In genomic region chr2:39512941-39513340, GRCh38 we compare ENCODE assay signal across 10 cellular contexts.
DNase-seq lines count a peak whose midpoint lies in the region; ATAC-seq, FAIRE-seq and TF ChIP-seq lines count a peak whose summit lies in the region.
"Had no signal": no experiment of that assay in that cellular context is flagged by ENCODE, and none has a peak within 500 bp of the region (broad histone marks: within the 10 kb centered on the region; RNA-seq: fewer than 3 reads in every experiment).

No MANE protein-coding gene starts in this region.

- H3K27ac ChIP-seq in A673 (ENCODE audit: low read depth, low read length, poor library complexity, severe bottlenecking) (peak overlapping the region; percentile 65), endodermal cell (ENCODE audit: low read depth, low read length) (peak overlapping the region; percentile 27), trophoblast cell (ENCODE audit: low read depth, low read length) (peak overlapping the region; percentile 59), PC-9 (no peak overlapping the region)
- no peak overlapping the region for H3K27ac ChIP-seq in CD8-positive, alpha-beta T cell (ENCODE audit: low read depth, low read length)

- H3K4me1 ChIP-seq in A673 (ENCODE audit: insufficient read depth, low read length, poor library complexity, severe bottlenecking) (peaks cover 63% of the 10 kb centered on the region), endodermal cell (ENCODE audit: control insufficient read depth, insufficient read depth, low read length) (peaks cover 13% of the 10 kb centered on the region), trophoblast cell (ENCODE audit: control insufficient read depth in 1 of 2, insufficient read depth in 2 of 2, low read length in 2 of 2) (peaks cover 20 to 25% of the 10 kb centered on the region in 2 experiments), PC-9 (replicated peaks; ENCODE audit: insufficient read depth) (peaks cover 14% of the 10 kb centered on the region; the same call in 1 of the 2 replicates)
- H3K4me1 ChIP-seq in CD8-positive, alpha-beta T cell (ENCODE audit: insufficient read depth, low read length): no peaks in the 10 kb centered on the region

- CTCF ChIA-PET in A673 (lab: Charles Lee) (interaction anchor here (0.9 kb wide), 1 partner anchor 184 kb away, joined by 3 read pairs; no protein-coding TSS in a partner anchor), PC-9 (lab: Charles Lee) (interaction anchor here (0.8 kb wide), 1 partner anchor 37 kb away, joined by 3 read pairs; no protein-coding TSS in a partner anchor)
- CTCF ChIA-PET in CD8-positive, alpha-beta T cell (lab: Charles Lee): interaction anchor here (0.8 kb wide), 1 partner anchor 538 kb away, joined by 3 read pairs; no protein-coding TSS in a partner anchor

- H3K9ac ChIP-seq in endodermal cell (ENCODE audit: extremely low read depth, low read length, poor library complexity, severe bottlenecking) (no peak overlapping the region), trophoblast cell (ENCODE audit: low read length) (no peak overlapping the region)

- intact Hi-C loops in A673 (cut with micrococcal nuclease; ENCODE audit: unreplicated experiment): loop anchor here (5.0 to 10.0 kb wide), 3 partner anchors 131 to 392 kb away; no protein-coding TSS in a partner anchor
- intact Hi-C loops in CD8-positive, alpha-beta T cell (cut with DNase I, micrococcal nuclease): no loop called here
- intact Hi-C loops in PC-9 (cut with micrococcal nuclease; ENCODE audit: unreplicated experiment): loop anchor here (1.0 to 2.0 kb wide), 4 partner anchors 55 to 184 kb away; partner anchors contain the start of gene MAP4K3

- 93 to 100% methylated on average over 6 of the region's 6 CpGs for WGBS in endodermal cell (ENCODE audit: insufficient coverage in 1 of 2, insufficient read length in 1 of 2), 2 experiments
- no CpG with 5 or more reads among the region's 6 CpGs for WGBS in trophoblast cell (ENCODE audit: extremely low coverage, insufficient coverage, insufficient read length)

- no peak for ATAC-seq in GM21423 (IDR thresholded peaks at IDR 0.05; ENCODE audit: unreplicated experiment)
- ATAC-seq in CD8-positive, alpha-beta T cell: no peak

- TF ChIP-seq POLR2A in GM12891 (IDR thresholded peaks at IDR 0.05; ENCODE audit: low read depth, low read length): no peak

- H3K79me2 ChIP-seq in trophoblast cell (ENCODE audit: control insufficient read depth, insufficient read depth, low read length, poor library complexity): no peaks in the 10 kb centered on the region
- H3K79me2 ChIP-seq in PC-9 (ENCODE audit: low read depth): no peaks in the 10 kb centered on the region

- no peak overlapping the region for H2AFZ ChIP-seq in trophoblast cell (ENCODE audit: insufficient read depth, low read length, poor library complexity)
- H2AFZ ChIP-seq in PC-9: no peak overlapping the region

- H2BK5ac ChIP-seq in trophoblast cell (ENCODE audit: low read depth, low read length, poor library complexity): peak overlapping the region; percentile 53

- H3K14ac ChIP-seq in trophoblast cell (ENCODE audit: low read length): no peak overlapping the region

- H2BK120ac ChIP-seq in trophoblast cell (ENCODE audit: insufficient read depth, low read length, poor library complexity): no peak overlapping the region

- H3K4ac ChIP-seq in trophoblast cell (ENCODE audit: low read depth, low read length): no peak overlapping the region

- H3K9me2 ChIP-seq in PC-9 (ENCODE audit: insufficient read depth): no peaks in the 10 kb centered on the region

- peak overlapping the region; percentile 6 for H2BK12ac ChIP-seq in trophoblast cell (ENCODE audit: low read length)

- TF ChIP-seq CTCF in A673 (conservative IDR thresholded peaks at IDR 0.05; ENCODE audit: low read depth, low read length): no peak
- no peak for TF ChIP-seq CTCF in endodermal cell (conservative IDR thresholded peaks at IDR 0.05)
- TF ChIP-seq CTCF in CD8-positive, alpha-beta T cell (IDR thresholded peaks at IDR 0.05): no peak
- TF ChIP-seq CTCF in PC-9 (conservative IDR thresholded peaks at IDR 0.05): no peak

- POLR2A ChIA-PET in A673 (lab: Charles Lee; ENCODE audit: low non-redundant PET): no interaction called here
- POLR2A ChIA-PET in CD8-positive, alpha-beta T cell (lab: Charles Lee): no interaction called here
- POLR2A ChIA-PET in PC-9 (lab: Charles Lee; ENCODE audit: unreplicated experiment): no interaction called here

- H4K91ac ChIP-seq in trophoblast cell (ENCODE audit: low read depth, low read length): no peak overlapping the region

- DNase-seq in A673 (ENCODE audit: low spot score) (no peak), HCEC 1CT (peak; percentile 73), endodermal cell (no peak), trophoblast cell (no peak), PC-9 (no peak), GM12891 (ENCODE audit: insufficient read length, low spot score) (no peak)
- no peak for DNase-seq in CD8-positive, alpha-beta T cell
- DNase-seq: CD4-positive, alpha-beta T cell; NCI-H1048 had no signal

- H4K12ac ChIP-seq in trophoblast cell (ENCODE audit: low read depth, low read length): no peak overlapping the region

- no peak overlapping the region for H4K8ac ChIP-seq in trophoblast cell (ENCODE audit: low read depth, low read length)

- H4K20me1 ChIP-seq in PC-9 (ENCODE audit: insufficient read depth): no peaks in the 10 kb centered on the region

- H3K27me3 ChIP-seq in A673 (replicated peaks; ENCODE audit: insufficient read depth, low read depth, low read length, poor library complexity) (no peaks in the 10 kb centered on the region), endodermal cell (ENCODE audit: control insufficient read depth, insufficient read depth, low read length, poor library complexity, severe bottlenecking) (no peaks in the 10 kb centered on the region), trophoblast cell (ENCODE audit: insufficient read depth, low read length) (no peaks in the 10 kb centered on the region), PC-9 (ENCODE audit: insufficient read depth, low read depth) (no peaks in the 10 kb centered on the region)
- no peaks in the 10 kb centered on the region for H3K27me3 ChIP-seq in CD8-positive, alpha-beta T cell (ENCODE audit: insufficient read depth, low read length)

- H3K4me2 ChIP-seq in trophoblast cell (ENCODE audit: low read length) (no peak overlapping the region), PC-9 (no peak overlapping the region)

- no peak for FAIRE-seq in GM12891 (lab: Jason Lieb, UNC)

- H3K4me1 Mint-ChIP-seq in endodermal cell: peaks cover 49% of the 10 kb centered on the region
- H3K4me1 Mint-ChIP-seq in CD8-positive, alpha-beta T cell (ENCODE audit: low read depth): peaks cover 2% of the 10 kb centered on the region

- no peaks in the 10 kb centered on the region for H3K27me3 Mint-ChIP-seq in endodermal cell (ENCODE audit: insufficient read depth)
- no peaks in the 10 kb centered on the region for H3K27me3 Mint-ChIP-seq in CD8-positive, alpha-beta T cell (ENCODE audit: low read depth)
- H3K27me3 Mint-ChIP-seq: CD4-positive, alpha-beta T cell had no signal

- peaks cover 6% of the 10 kb centered on the region for H3K79me1 ChIP-seq in trophoblast cell (ENCODE audit: low read length)

- no peak overlapping the region for H3K4me3 Mint-ChIP-seq in endodermal cell
- no peak overlapping the region for H3K4me3 Mint-ChIP-seq in CD8-positive, alpha-beta T cell
- H3K4me3 Mint-ChIP-seq: CD4-positive, alpha-beta T cell had no signal

- H3K36me3 ChIP-seq in A673 (ENCODE audit: insufficient read depth, low read length, poor library complexity, severe bottlenecking): no peaks in the 10 kb centered on the region
- H3K36me3 ChIP-seq in endodermal cell (ENCODE audit: control insufficient read depth, insufficient read depth, low read length): no peaks in the 10 kb centered on the region
- H3K36me3 ChIP-seq in trophoblast cell (ENCODE audit: control insufficient read depth in 1 of 2, insufficient read depth in 2 of 2, low read length in 2 of 2): no peaks in the 10 kb centered on the region
- H3K36me3 ChIP-seq in CD8-positive, alpha-beta T cell (ENCODE audit: insufficient read depth, low read length): no peaks in the 10 kb centered on the region
- no peaks in the 10 kb centered on the region for H3K36me3 ChIP-seq in PC-9 (ENCODE audit: low read depth)

- H3K9me3 Mint-ChIP-seq in endodermal cell: no peaks in the 10 kb centered on the region
- no peaks in the 10 kb centered on the region for H3K9me3 Mint-ChIP-seq in CD8-positive, alpha-beta T cell
- H3K9me3 Mint-ChIP-seq: CD4-positive, alpha-beta T cell had no signal

- no peak overlapping the region for H3K18ac ChIP-seq in trophoblast cell (ENCODE audit: low read length)

- H3K36me3 Mint-ChIP-seq in endodermal cell (ENCODE audit: low read depth): no peaks in the 10 kb centered on the region
- H3K36me3 Mint-ChIP-seq in CD8-positive, alpha-beta T cell: no peaks in the 10 kb centered on the region

- H3K9me3 ChIP-seq in A673 (ENCODE audit: low read depth, low read length, poor library complexity, severe bottlenecking) (no peaks in the 10 kb centered on the region), endodermal cell (ENCODE audit: control insufficient read depth, low read length) (no peaks in the 10 kb centered on the region), trophoblast cell (ENCODE audit: insufficient read depth, low read depth, low read length) (no peaks in the 10 kb centered on the region), PC-9 (ENCODE audit: insufficient read depth, low read depth) (no peaks in the 10 kb centered on the region)
- no peaks in the 10 kb centered on the region for H3K9me3 ChIP-seq in CD8-positive, alpha-beta T cell (ENCODE audit: low read length)

- no peak overlapping the region for H2AK5ac ChIP-seq in trophoblast cell (ENCODE audit: low read length)

- no peaks in the 10 kb centered on the region for H3F3A ChIP-seq in PC-9 (ENCODE audit: insufficient read depth, low read depth)

- no peak overlapping the region for H3K23ac ChIP-seq in trophoblast cell (ENCODE audit: low read length)

- H3K4me3 ChIP-seq in A673 (ENCODE audit: low read depth, low read length, poor library complexity, severe bottlenecking): no peak overlapping the region
- H3K4me3 ChIP-seq in endodermal cell (ENCODE audit: low read length): no peak overlapping the region
- no peak overlapping the region for H3K4me3 ChIP-seq in trophoblast cell (ENCODE audit: low read depth, low read length)
- no peak overlapping the region for H3K4me3 ChIP-seq in CD8-positive, alpha-beta T cell (ENCODE audit: low read depth, low read length)
- no peak overlapping the region for H3K4me3 ChIP-seq in PC-9

- BruUV-seq in A673 (replicated peaks; lab: Mats Ljungman, UMichigan) (no TSS peak), PC-9 (replicated peaks; lab: Mats Ljungman, UMichigan) (no TSS peak)

- H3K27ac Mint-ChIP-seq in endodermal cell: no peak overlapping the region
- H3K27ac Mint-ChIP-seq in CD8-positive, alpha-beta T cell: no peak overlapping the region
- H3K27ac Mint-ChIP-seq: CD4-positive, alpha-beta T cell had no signal

TF ChIP-seq in GM12891, 5 proteins besides CTCF, POLR2A, EP300 and RAD21:
- TF ChIP-seq POLR2AphosphoS5 (IDR thresholded peaks at IDR 0.05; ENCODE audit: low read depth, low read length) (no peak), SPI1 (IDR thresholded peaks at IDR 0.05; ENCODE audit: low read depth, low read length) (no peak), PAX5 (IDR thresholded peaks at IDR 0.05; ENCODE audit: insufficient read depth, low read length, severe bottlenecking) (no peak), POU2F2 (IDR thresholded peaks at IDR 0.05; ENCODE audit: low read depth, low read length) (no peak), TAF1 (IDR thresholded peaks at IDR 0.05; ENCODE audit: low read depth, low read length) (no peak)
TF ChIP-seq in GM12891: peak in this region for 0.

Comparison
In these comparisons a context has a peak if more than half of its experiments do, and no peak if none do; other contexts are left out.
1. H3K27ac ChIP-seq: peak in A673 (single experiment), endodermal cell (single experiment) and trophoblast cell (single experiment); none in CD8-positive, alpha-beta T cell (single experiment) and PC-9 (single experiment).
2. intact Hi-C loops: an anchor here in A673 (5.0 to 10.0 kb wide) and PC-9 (1.0 to 2.0 kb wide); none called in CD8-positive, alpha-beta T cell.